8 cellular contexts compared by ENCODE assay signal in the genomic region with DNA sequence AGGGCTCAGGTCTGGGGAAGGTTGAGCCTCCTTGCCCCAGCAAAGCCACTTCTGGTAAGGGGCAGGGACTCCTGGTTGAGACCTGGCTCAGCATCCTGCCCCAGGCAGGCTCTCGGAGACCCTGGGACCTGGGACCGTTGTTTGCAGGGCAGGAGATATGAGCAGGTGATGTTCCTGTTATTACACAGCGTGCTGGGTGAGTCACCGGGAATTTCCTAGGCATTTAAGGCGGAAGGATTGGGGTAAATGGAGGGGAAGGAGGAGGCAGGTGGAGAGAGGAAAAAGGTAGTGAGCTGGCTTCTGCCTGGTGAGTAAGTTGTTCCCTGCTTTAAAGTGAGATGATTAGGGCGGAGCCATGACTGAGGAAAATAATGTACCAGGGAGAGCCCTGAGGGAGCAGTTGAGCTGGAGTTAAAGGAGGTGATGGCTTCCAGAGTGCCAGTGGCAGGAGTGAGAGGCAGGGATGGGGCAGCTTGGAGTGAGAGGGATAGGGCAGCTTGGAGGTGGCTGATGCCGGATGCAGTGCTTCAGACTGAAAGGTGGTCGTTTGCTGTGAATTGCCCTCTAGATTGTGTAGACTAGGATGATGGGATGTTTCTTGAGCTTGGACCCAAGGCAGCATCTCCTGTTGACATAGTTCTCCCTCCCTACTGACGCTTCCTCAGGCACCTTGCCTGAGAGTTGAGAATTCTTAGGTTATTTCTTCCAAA.
A peak's percentile ranks its signal among the peaks of the same experiment; 100 is the strongest.
DNase-seq lines count a peak whose midpoint lies in the region.

No MANE protein-coding gene starts in this region.

- intact Hi-C loops in head of caudate nucleus (cut with DNase I) = no loop called here

- DNase-seq in DMS153 (lab: John Stamatoyannopoulos, UW) (peak; percentile 21), DMS153 treated with DMSO at 0.1 percent for 48 hours (lab: John Stamatoyannopoulos, UW; ENCODE audit: unreplicated experiment) (no peak), T1000 (lab: John Stamatoyannopoulos, UW) (peak; percentile 39), head of caudate nucleus (peak; percentile 17 to 90 (median 66)), NCI-H82 treated with DMSO at 0.1 percent for 48 hours (lab: John Stamatoyannopoulos, UW; ENCODE audit: unreplicated experiment) (no peak), NCI-H446 treated with DMSO at 0.1 percent for 48 hours (lab: John Stamatoyannopoulos, UW) (no peak), NCI-H526 treated with DMSO at 0.1 percent for 48 hours (lab: John Stamatoyannopoulos, UW) (no peak)
- DNase-seq in stimulated activated CD4-positive, alpha-beta T cell treated with anti-CD3 and anti-CD28 coated beads, TNF-alpha, amount 100 ng/mL, for 48 hours (ENCODE audit: low read depth in 3 of 3) = peak in 2 of 3 donors; percentile 20 to 24

Comparison
In these comparisons a context has a peak if more than half of its experiments do, and no peak if none do; other contexts are left out.
1. DNase-seq: peak in DMS153 (single experiment), T1000 (single experiment), head of caudate nucleus (42 of 42) and stimulated activated CD4-positive, alpha-beta T cell treated with anti-CD3 and anti-CD28 coated beads, TNF-alpha, amount 100 ng/mL, for 48 hours (2 of 3); none in DMS153 treated with DMSO at 0.1 percent for 48 hours (single experiment), NCI-H82 treated with DMSO at 0.1 percent for 48 hours (single experiment), NCI-H446 treated with DMSO at 0.1 percent for 48 hours (single experiment) and NCI-H526 treated with DMSO at 0.1 percent for 48 hours (single experiment).